In genomic region chr7:55335151-55335550, GRCh38 we compare ENCODE assay signal across 29 cellular contexts.
"Had no signal": no experiment of that assay in that cellular context is flagged by ENCODE, and none has a peak within 500 bp of the region (broad histone marks: within the 10 kb centered on the region; RNA-seq: fewer than 3 reads in every experiment).

No MANE protein-coding gene starts in this region.

- H3K9me3 Mint-ChIP-seq: activated CD4-positive, alpha-beta T cell treated with anti-CD3 and anti-CD28 coated beads, Interleukin-2, amount 10 ng/mL, durations not matched to agents 7 days and 5 days; activated naive CD4-positive, alpha-beta T cell treated with anti-CD3 and anti-CD28 coated beads, Interleukin-2, amount 50 U/mL, for 24 hours; activated naive CD8-positive, alpha-beta T cell treated with anti-CD3 and anti-CD28 coated beads, Interleukin-2, amount 10 ng/mL, durations not matched to agents 7 days and 5 days; activated T-cell treated with anti-CD3 and anti-CD28 coated beads, Interleukin-2, amount 50 U/mL, for 24 hours; activated T-helper 2 cell treated with anti-CD3 and anti-CD28 coated beads, Interferon-gamma antibody, Interleukin-2, Interleukin-4, amounts not matched to agents 10 μg/mL and 5 μg/mL and 100 μg/mL, durations not matched to agents 14 hours and 24 hours and 36 hours; T-helper 1 cell treated with Interleukin-12 subunit alpha and Interleukin-12 subunit beta and Interleukin-4 antibody, amounts not matched to agents 30 μg/mL and 1 μg/mL, for 36 hours; T-helper 2 cell treated with Interferon-gamma antibody and Interleukin-4, amounts not matched to agents 5 μg/mL and 100 μg/mL, for 36 hours had no signal

- H3K9me3 ChIP-seq: ascending aorta, MG63, SJCRH30 had no signal

- ATAC-seq: activated CD8-positive, alpha-beta T cell treated with anti-CD3 and anti-CD28 coated beads, Interleukin-2, amount 10 ng/mL, durations not matched to agents 7 days and 5 days; Panc1 had no signal

- H3K27me3 ChIP-seq: ascending aorta, cardiac muscle cell, MG63 had no signal

- H3K36me3 ChIP-seq: ascending aorta, cardiac muscle cell, MG63, SJCRH30 had no signal

- H3K36me3 Mint-ChIP-seq: activated naive CD4-positive, alpha-beta T cell treated with anti-CD3 and anti-CD28 coated beads, Interleukin-2, amount 50 U/mL, for 24 hours; activated naive CD8-positive, alpha-beta T cell treated with anti-CD3 and anti-CD28 coated beads, Interleukin-2, amount 10 ng/mL, durations not matched to agents 7 days and 5 days had no signal

- H3K27ac ChIP-seq: ascending aorta, cardiac muscle cell, SJCRH30, SK-N-MC had no signal

- H3K27ac Mint-ChIP-seq: activated CD4-positive, alpha-beta T cell treated with anti-CD3 and anti-CD28 coated beads, Interleukin-2, amount 10 ng/mL, durations not matched to agents 7 days and 5 days; activated CD8-positive, alpha-beta T cell treated with anti-CD3 and anti-CD28 coated beads, Interleukin-2, amount 10 ng/mL, durations not matched to agents 7 days and 5 days; activated naive CD4-positive, alpha-beta T cell treated with anti-CD3 and anti-CD28 coated beads, Interleukin-2, amount 50 U/mL, for 24 hours; activated naive CD8-positive, alpha-beta T cell treated with anti-CD3 and anti-CD28 coated beads, Interleukin-2, amount 10 ng/mL, durations not matched to agents 7 days and 5 days; activated T-cell treated with anti-CD3 and anti-CD28 coated beads, Interleukin-2, amount 50 U/mL, for 24 hours; activated T-helper 2 cell treated with anti-CD3 and anti-CD28 coated beads, Interferon-gamma antibody, Interleukin-2, Interleukin-4, amounts not matched to agents 10 μg/mL and 5 μg/mL and 100 μg/mL, durations not matched to agents 14 hours and 24 hours and 36 hours; T-helper 1 cell treated with Interleukin-12 subunit alpha and Interleukin-12 subunit beta and Interleukin-4 antibody, amounts not matched to agents 30 μg/mL and 1 μg/mL, for 36 hours; T-helper 2 cell treated with Interferon-gamma antibody and Interleukin-4, amounts not matched to agents 5 μg/mL and 100 μg/mL, for 36 hours had no signal

- H3K4me3 ChIP-seq: ascending aorta, cardiac muscle cell, MG63, SJCRH30, SK-N-MC had no signal

- H3K4me1 Mint-ChIP-seq: activated CD4-positive, alpha-beta T cell treated with anti-CD3 and anti-CD28 coated beads, Interleukin-2, amount 10 ng/mL, durations not matched to agents 7 days and 5 days; activated naive CD4-positive, alpha-beta T cell treated with anti-CD3 and anti-CD28 coated beads, Interleukin-2, amount 50 U/mL, for 24 hours; activated naive CD8-positive, alpha-beta T cell treated with anti-CD3 and anti-CD28 coated beads, Interleukin-2, amount 10 ng/mL, durations not matched to agents 7 days and 5 days had no signal

- H3K4me1 ChIP-seq: ascending aorta, SJCRH30 had no signal

- H3K27me3 Mint-ChIP-seq: activated naive CD4-positive, alpha-beta T cell treated with anti-CD3 and anti-CD28 coated beads, Interleukin-2, amount 50 U/mL, for 24 hours had no signal

- DNase-seq: activated CD4-positive, alpha-beta T cell treated with anti-CD3 and anti-CD28 coated beads, Interleukin-2, amount 10 ng/mL, durations not matched to agents 7 days and 5 days; activated CD4-positive, alpha-beta T cell treated with anti-CD3 and anti-CD28 coated beads, Interleukin-2, amount 50 U/mL, for 48 hours; activated CD8-positive, alpha-beta T cell treated with anti-CD3 and anti-CD28 coated beads, Interleukin-2, amount 10 ng/mL, durations not matched to agents 7 days and 5 days; activated gamma-delta T cell; activated naive CD4-positive, alpha-beta T cell treated with Interleukin-2 at 50 U/mL for 16 hours; activated naive CD8-positive, alpha-beta T cell treated with anti-CD3 and anti-CD28 coated beads, Interleukin-2, amount 10 ng/mL, durations not matched to agents 7 days and 5 days; activated T-cell treated with anti-CD3 and anti-CD28 coated beads, Interleukin-2, amount 50 U/mL, for 24 hours; amygdala; Kasumi-1; KG1; MG63; NCI-H1048; NCI-H1105 treated with DMSO at 0.1 percent for 48 hours; NCI-H1436; NCI-H1694; NCI-H1930; NCI-H2081 treated with DMSO at 0.1 percent for 48 hours; NCI-H345; NCI-H524 treated with DMSO at 0.1 percent for 48 hours; SHP77 had no signal

- H3K4me3 Mint-ChIP-seq: activated CD4-positive, alpha-beta T cell treated with anti-CD3 and anti-CD28 coated beads, Interleukin-2, amount 10 ng/mL, durations not matched to agents 7 days and 5 days; activated CD8-positive, alpha-beta T cell treated with anti-CD3 and anti-CD28 coated beads, Interleukin-2, amount 10 ng/mL, durations not matched to agents 7 days and 5 days; activated naive CD4-positive, alpha-beta T cell treated with anti-CD3 and anti-CD28 coated beads, Interleukin-2, amount 50 U/mL, for 24 hours; activated naive CD8-positive, alpha-beta T cell treated with anti-CD3 and anti-CD28 coated beads, Interleukin-2, amount 10 ng/mL, durations not matched to agents 7 days and 5 days; activated T-cell treated with anti-CD3 and anti-CD28 coated beads, Interleukin-2, amount 50 U/mL, for 24 hours; T-helper 1 cell treated with Interleukin-12 subunit alpha and Interleukin-12 subunit beta and Interleukin-4 antibody, amounts not matched to agents 30 μg/mL and 1 μg/mL, for 36 hours; T-helper 2 cell treated with Interferon-gamma antibody and Interleukin-4, amounts not matched to agents 5 μg/mL and 100 μg/mL, for 36 hours had no signal
